25 cellular contexts compared by ENCODE assay signal in the genomic region with DNA sequence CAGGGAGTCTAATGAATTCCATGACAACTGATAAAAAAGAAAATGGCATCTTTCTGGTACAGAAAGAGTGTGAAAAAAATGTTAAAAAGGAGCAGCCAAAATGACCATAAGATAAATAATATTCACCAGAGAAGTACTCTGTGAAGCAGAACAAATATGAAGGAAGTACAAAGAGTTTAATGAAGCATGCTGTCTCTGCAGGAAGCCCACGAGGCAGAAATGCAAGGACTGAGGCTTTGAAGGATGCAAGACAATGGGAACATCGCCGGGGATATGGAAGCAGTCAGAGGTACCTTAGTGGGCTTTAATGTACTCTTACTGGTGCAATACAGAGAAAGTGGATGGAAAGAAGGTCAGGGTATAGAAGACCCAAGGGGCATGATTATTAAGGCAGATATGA. TPM values are rescaled to one million over a fixed set of nuclear protein-coding genes. Genes with fewer than 3 reads are reported as not detected.
DNase-seq lines count a peak whose midpoint lies in the region; ATAC-seq and TF ChIP-seq lines count a peak whose summit lies in the region.
"Had no signal": no experiment of that assay in that cellular context is flagged by ENCODE, and none has a peak within 500 bp of the region (broad histone marks: within the 10 kb centered on the region; RNA-seq: fewer than 3 reads in every experiment).

No MANE protein-coding gene starts in this region.

- H3K4me3 ChIP-seq in DOHH2 (ENCODE audit: low read length) (peak overlapping the region; percentile 25; the same call in 1 of the 2 replicates), astrocyte of the cerebellum (ENCODE audit: low read depth, low read length) (no peak overlapping the region), right atrium auricular region (no peak overlapping the region)
- H3K4me3 ChIP-seq: GM12878, HAP-1 had no signal

- no peak for ATAC-seq in HG03025 (IDR thresholded peaks at IDR 0.05; ENCODE audit: low FRiP score, unreplicated experiment)
- ATAC-seq: GM12878, Panc1 had no signal

- H3K27ac ChIP-seq in DOHH2 (ENCODE audit: low read depth, low read length) (no peak overlapping the region), right atrium auricular region (no peak overlapping the region)
- H3K27ac ChIP-seq: KMS-11, RWPE1 had no signal

- H3K36me3 ChIP-seq in DOHH2 (ENCODE audit: control insufficient read depth, low read length) (no peaks in the 10 kb centered on the region; the same call in 1 of the 2 replicates), right atrium auricular region (no peaks in the 10 kb centered on the region)
- H3K36me3 ChIP-seq: HAP-1 had no signal

- in situ Hi-C loops in astrocyte of the cerebellum (cut with HindIII; ENCODE audit: low sequenced_read_pairs), result no loop called here

- H3F3A ChIP-seq in DOHH2 (ENCODE audit: control insufficient read depth, insufficient read depth), result no peaks in the 10 kb centered on the region

- DNase-seq in NCI-H146 (lab: John Stamatoyannopoulos, UW) (peak; percentile 33), NCI-H146 treated with DMSO at 0.1 percent for 48 hours (lab: John Stamatoyannopoulos, UW; ENCODE audit: unreplicated experiment) (no peak), astrocyte of the cerebellum (ENCODE audit: low read depth) (peak; percentile 18), retina (peak; percentile 57), right atrium auricular region (ENCODE audit: low spot score) (no peak)
- DNase-seq: CD4-positive, alpha-beta T cell; EL; GDM1; GOT3; IMR-90; MM.1S; NCI-H187 treated with DMSO at 0.1 percent for 48 hours; NCI-H2107; NCI-H526 treated with DMSO at 0.1 percent for 48 hours; SHP77 had no signal

- TF ChIP-seq CTCF in DOHH2 (IDR thresholded peaks at IDR 0.05; ENCODE audit: low read depth, low read length, poor library complexity, severe bottlenecking) (no peak), astrocyte of the cerebellum (IDR thresholded peaks at IDR 0.05; ENCODE audit: low read depth, low read length, missing control alignments) (no peak), right atrium auricular region (IDR thresholded peaks at IDR 0.05) (no peak)

- H3K9me2 ChIP-seq in DOHH2 (replicated peaks; ENCODE audit: control insufficient read depth, low read length), result no peaks in the 10 kb centered on the region

- no peaks in the 10 kb centered on the region for H3K79me2 ChIP-seq in DOHH2 (ENCODE audit: control insufficient read depth, low read length)

- H4K20me1 ChIP-seq in DOHH2 (ENCODE audit: control insufficient read depth, insufficient read depth, low read depth, low read length), result no peaks in the 10 kb centered on the region

- H3K9me3 ChIP-seq in DOHH2 (ENCODE audit: control insufficient read depth, insufficient read depth, low read length), result no peaks in the 10 kb centered on the region
- no peaks in the 10 kb centered on the region for H3K9me3 ChIP-seq in right atrium auricular region
- H3K9me3 ChIP-seq: HAP-1 had no signal

- no peaks in the 10 kb centered on the region for H3K27me3 ChIP-seq in DOHH2 (ENCODE audit: control insufficient read depth, low read length)
- no peaks in the 10 kb centered on the region for H3K27me3 ChIP-seq in right atrium auricular region

- H3K4me1 ChIP-seq in DOHH2 (ENCODE audit: control insufficient read depth, low read length), result peaks cover 33% of the 10 kb centered on the region
- H3K4me1 ChIP-seq in right atrium auricular region, result no peaks in the 10 kb centered on the region
- H3K4me1 ChIP-seq: HAP-1 had no signal

- H3K4me2 ChIP-seq in DOHH2 (ENCODE audit: low read length), result peak overlapping the region; percentile 32
- H3K4me2 ChIP-seq: KMS-11 had no signal

RNA-seq across cellular contexts. Expression of a gene that starts 50.7 kb away (rescaled TPM):
- total RNA-seq in right atrium auricular region, result not detected
- total RNA-seq: A172; CD4-positive, alpha-beta T cell; GM12878; IMR-90; NCI-H460; SK-MEL-5 had no signal

Comparison
In these comparisons a context has a peak if more than half of its experiments do, and no peak if none do; other contexts are left out.
1. DNase-seq: peak in NCI-H146 (single experiment), astrocyte of the cerebellum (single experiment) and retina (single experiment); none in NCI-H146 treated with DMSO at 0.1 percent for 48 hours (single experiment) and right atrium auricular region (single experiment).